In the genomic region with DNA sequence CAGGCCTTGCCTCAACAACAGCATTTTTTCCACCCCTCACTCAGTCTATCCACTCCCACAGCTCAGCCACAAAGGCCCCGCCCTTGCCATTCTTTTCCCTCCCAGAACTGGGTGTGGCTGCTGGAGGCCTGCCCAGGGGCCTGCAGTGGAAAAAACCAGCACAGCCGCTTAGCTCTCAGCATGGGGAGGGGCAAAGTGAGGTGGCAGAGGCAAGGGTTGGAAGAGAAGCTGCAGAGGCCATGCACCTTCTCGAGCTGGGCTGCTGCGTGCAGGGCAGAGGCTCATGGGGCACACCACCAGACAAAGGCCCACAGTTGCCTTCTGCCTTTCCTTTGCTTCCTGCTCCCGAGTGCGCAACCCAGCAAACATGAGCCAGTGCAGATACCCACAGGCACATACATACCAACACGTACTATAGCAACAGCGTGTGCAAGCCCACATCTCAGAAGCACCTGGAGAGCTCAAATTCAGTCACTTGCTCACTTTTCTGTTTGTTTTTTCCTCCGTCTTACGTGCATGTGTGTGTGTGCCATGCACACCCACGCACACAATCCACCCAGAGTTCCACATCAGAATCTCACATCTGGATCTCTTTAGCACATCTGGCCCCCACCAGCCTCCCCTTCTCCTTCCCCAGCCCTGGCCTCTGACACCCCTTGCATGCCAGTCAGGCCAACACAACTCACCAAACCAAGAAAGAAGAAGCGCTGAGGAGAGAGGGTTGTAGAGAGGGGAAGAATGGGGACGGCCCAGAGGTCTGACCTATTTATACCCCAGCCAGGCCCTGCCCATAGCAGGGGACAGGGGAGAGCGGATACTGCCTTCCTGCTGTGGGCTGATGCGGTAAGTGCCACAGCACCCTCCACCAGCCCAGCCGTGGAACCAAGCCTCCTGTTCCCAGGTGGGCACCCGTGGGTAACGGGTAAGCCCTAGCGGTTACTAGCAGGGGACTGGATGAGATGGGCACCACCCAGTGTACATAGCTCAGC, we compare ENCODE assay signal across 8 cellular contexts. TPM values are rescaled to one million over a fixed set of nuclear protein-coding genes. Genes with fewer than 3 reads are reported as not detected.
DNase-seq lines count a peak whose midpoint lies in the region; ATAC-seq and TF ChIP-seq lines count a peak whose summit lies in the region.

A gene (minus strand): TSS at position 740 of the 989 bp plus-strand sequence. CDS start 1,012 bp downstream, outside the sequence.

- H3K27me3 Mint-ChIP-seq in T-helper 2 cell treated with Interferon-gamma antibody and Interleukin-4, amounts not matched to agents 5 μg/mL and 100 μg/mL, for 36 hours (ENCODE audit: low read depth): no peaks in the 10 kb centered on the region

- no peak within 1 kb of the TSS for H3K4me3 ChIP-seq in retinal pigment epithelial cell (ENCODE audit: low read length)
- peak within 1 kb of the TSS; percentile 42 to 64 for H3K4me3 ChIP-seq in aorta (ENCODE audit: low read length in 2 of 2)

- no peaks in the 10 kb centered on the region for H3K4me1 ChIP-seq in aorta (ENCODE audit: control insufficient read depth in 1 of 2, insufficient read depth in 2 of 2, low read length in 2 of 2)

- H3K9me3 ChIP-seq in aorta (ENCODE audit: control insufficient read depth, low read length): no peaks in the 10 kb centered on the region

- DNase-seq in CD1c-positive myeloid dendritic cell (ENCODE audit: extremely low spot score) (peak; percentile 84), GOT3 (lab: John Stamatoyannopoulos, UW) (peak; percentile 68), NCI-H1694 treated with DMSO at 0.1 percent for 48 hours (lab: John Stamatoyannopoulos, UW) (peak; percentile 97), amygdala (lab: John Stamatoyannopoulos, UW) (peak in 29 of 56 donors; percentile 4 to 73 (median 32)), hepatic stellate cell (ENCODE audit: low spot score) (peak; percentile 89), retinal pigment epithelial cell (ENCODE audit: low read depth) (peak; percentile 84), aorta (peak; percentile 97 to 98)
- DNase-seq in T-helper 2 cell treated with Interferon-gamma antibody and Interleukin-4, amounts not matched to agents 5 μg/mL and 100 μg/mL, for 36 hours (ENCODE audit: low spot score): peak; percentile 95

- H3K27me3 ChIP-seq in aorta (ENCODE audit: control insufficient read depth in 1 of 2, insufficient read depth in 2 of 2, low read length in 1 of 2): no peaks in the 10 kb centered on the region

- WGBS in aorta, 2 donors: 6 to 7% methylated on average over 19 of the region's 19 CpGs

- peaks cover 78% of the 10 kb centered on the region for H3K4me1 Mint-ChIP-seq in T-helper 2 cell treated with Interferon-gamma antibody and Interleukin-4, amounts not matched to agents 5 μg/mL and 100 μg/mL, for 36 hours (ENCODE audit: low read depth)

- peak within 1 kb of the TSS; percentile 96 for H3K27ac Mint-ChIP-seq in T-helper 2 cell treated with Interferon-gamma antibody and Interleukin-4, amounts not matched to agents 5 μg/mL and 100 μg/mL, for 36 hours

- H3K27ac ChIP-seq in aorta (ENCODE audit: low read depth in 1 of 2, low read length in 2 of 2): peak within 1 kb of the TSS; percentile 14 to 77

- peak; percentile 93 for ATAC-seq in aorta (ENCODE audit: low FRiP score)

- TF ChIP-seq CTCF in retinal pigment epithelial cell (conservative IDR thresholded peaks at IDR 0.05; ENCODE audit: low read depth, low read length): no peak

- peaks cover 0 to 4% of the 10 kb centered on the region in 2 donors for H3K36me3 ChIP-seq in aorta (ENCODE audit: control insufficient read depth in 1 of 2, insufficient read depth in 2 of 2, low read length in 1 of 2)

- intact Hi-C loops in aorta (cut with DNase I): no loop called here

- no peaks in the 10 kb centered on the region for H3K9me3 Mint-ChIP-seq in T-helper 2 cell treated with Interferon-gamma antibody and Interleukin-4, amounts not matched to agents 5 μg/mL and 100 μg/mL, for 36 hours

- H3K36me3 Mint-ChIP-seq in T-helper 2 cell treated with Interferon-gamma antibody and Interleukin-4, amounts not matched to agents 5 μg/mL and 100 μg/mL, for 36 hours (ENCODE audit: low read depth): peaks cover 39% of the 10 kb centered on the region

- H3K4me3 Mint-ChIP-seq in T-helper 2 cell treated with Interferon-gamma antibody and Interleukin-4, amounts not matched to agents 5 μg/mL and 100 μg/mL, for 36 hours: peak within 1 kb of the TSS; percentile 93

RNA-seq across cellular contexts. Expression of the gene that starts here (rescaled TPM):
- total RNA-seq in aorta: 100 to 1,000 TPM; 406 to 967 TPM
- 1,000 to 10,000 TPM; 3,369 to 4,033 TPM for polyA plus RNA-seq in aorta

Comparison
In these comparisons a context has a peak if more than half of its experiments do, and no peak if none do; other contexts are left out.
1. DNase-seq: peak in every context shown above with its lines; median percentile 98 in aorta; 97 in NCI-H1694 treated with DMSO at 0.1 percent for 48 hours; 95 in T-helper 2 cell treated with Interferon-gamma antibody and Interleukin-4, amounts not matched to agents 5 μg/mL and 100 μg/mL, for 36 hours; 89 in hepatic stellate cell; 84 in CD1c-positive myeloid dendritic cell; 84 in retinal pigment epithelial cell; 68 in GOT3; 32 in amygdala.